In the genomic region with DNA sequence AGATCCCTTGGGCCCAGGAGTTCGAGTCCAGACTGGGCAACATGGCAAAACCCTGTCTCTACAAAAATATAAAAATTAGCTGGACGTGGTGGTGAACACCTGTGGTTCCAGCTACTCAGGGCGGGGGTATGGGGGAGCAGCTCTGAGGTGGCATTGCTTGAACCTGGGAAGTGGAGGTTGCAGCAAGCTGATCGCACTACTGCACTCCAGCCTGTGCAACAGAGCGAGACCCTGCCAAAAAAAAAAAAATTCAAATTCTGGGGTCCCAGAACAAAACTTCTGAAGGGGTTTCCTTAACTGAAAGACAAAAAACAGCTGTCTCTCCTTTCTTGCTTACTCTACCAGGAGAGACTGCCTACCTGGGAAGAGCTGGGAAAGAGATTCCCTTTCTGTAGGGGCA, we compare ENCODE assay signal across 12 cellular contexts. TPM values are rescaled to one million over a fixed set of nuclear protein-coding genes. Genes with fewer than 3 reads are reported as not detected.
A peak's percentile ranks its signal among the peaks of the same experiment; 100 is the strongest.
DNase-seq lines count a peak whose midpoint lies in the region; ATAC-seq, FAIRE-seq and TF ChIP-seq lines count a peak whose summit lies in the region.
"Had no signal": no experiment of that assay in that cellular context is flagged by ENCODE, and none has a peak within 500 bp of the region (broad histone marks: within the 10 kb centered on the region; RNA-seq: fewer than 3 reads in every experiment).

No MANE protein-coding gene starts in this region.

- in situ Hi-C loops in GM23248 (cut with MboI), result no loop called here

- H3K4me3 ChIP-seq in GM23248 (peak overlapping the region; percentile 56; the same call in 1 of the 2 replicates), astrocyte (ENCODE audit: insufficient read depth, low read depth, low read length) (no peak overlapping the region), spleen (peak overlapping the region in 1 of 8 donors; percentile 33)

- H3K9me3 ChIP-seq in GM23248 (ENCODE audit: low read depth) (no peaks in the 10 kb centered on the region), astrocyte (ENCODE audit: insufficient read depth, low read depth, low read length) (no peaks in the 10 kb centered on the region), spleen (no peaks in the 10 kb centered on the region)

- H3K27me3 Mint-ChIP-seq in astrocyte (ENCODE audit: low read depth, unreplicated experiment) (no peaks in the 10 kb centered on the region), memory B cell (no peaks in the 10 kb centered on the region)

- WGBS in GM23248 (ENCODE audit: low coverage in 1 of 2, low lambda C conversion rate in 2 of 2, missing lambda C conversion rate in 2 of 2), 2 experiments, result 84% methylated on average over 5 of the region's 5 CpGs
- 75 to 84% (median 80%) methylated on average over 5 of the region's 5 CpGs for WGBS in spleen, 5 donors

- H3K4me3 Mint-ChIP-seq in astrocyte (ENCODE audit: unreplicated experiment) (no peak overlapping the region), memory B cell (peak overlapping the region; percentile 62)
- H3K4me3 Mint-ChIP-seq: activated T-helper 1 cell treated with anti-CD3 and anti-CD28 coated beads, Interleukin-12 subunit alpha, Interleukin-12 subunit beta, Interleukin-2, Interleukin-4 antibody, amounts not matched to agents 30 ng/mL and 10 ng/mL and 1 ng/mL, durations not matched to agents 14 hours and 24 hours and 36 hours had no signal

- H3K4me2 ChIP-seq in GM23248 (ENCODE audit: unreplicated experiment) (peak overlapping the region; percentile 81), astrocyte (ENCODE audit: low read length) (peak overlapping the region; percentile 60)

- H3K36me3 ChIP-seq in GM23248 (ENCODE audit: low read depth) (peaks cover 6% of the 10 kb centered on the region; the same call in 1 of the 2 replicates), astrocyte (ENCODE audit: insufficient read depth, low read length) (peaks cover 2% of the 10 kb centered on the region), spleen (no peaks in the 10 kb centered on the region)

- peaks cover 100% of the 10 kb centered on the region for H3K79me2 ChIP-seq in GM23248 (ENCODE audit: insufficient read depth)
- peaks cover 99% of the 10 kb centered on the region for H3K79me2 ChIP-seq in astrocyte (ENCODE audit: insufficient read depth, low read length)

- H3K9me2 ChIP-seq in GM23248 (ENCODE audit: insufficient read depth), result no peaks in the 10 kb centered on the region

- peaks cover 57% of the 10 kb centered on the region for H3F3A ChIP-seq in GM23248 (ENCODE audit: insufficient read depth)

- DNase-seq in GM23248 (no peak), astrocyte (ENCODE audit: low read depth) (no peak), memory B cell (ENCODE audit: low spot score in 2 of 2) (no peak), spleen (no peak), substantia nigra (lab: John Stamatoyannopoulos, UW) (no peak), NCI-H2227 (lab: John Stamatoyannopoulos, UW; ENCODE audit: unreplicated experiment) (no peak), hippocampal formation (lab: John Stamatoyannopoulos, UW) (no peak)
- DNase-seq: NCI-H1694, NCI-H524 treated with DMSO at 0.1 percent for 48 hours, RPMI8226 had no signal

- no peak for FAIRE-seq in astrocyte (lab: Jason Lieb, UNC)

- H3K27ac Mint-ChIP-seq in astrocyte (ENCODE audit: unreplicated experiment) (no peak overlapping the region), memory B cell (peak overlapping the region; percentile 62)
- H3K27ac Mint-ChIP-seq: activated T-helper 1 cell treated with anti-CD3 and anti-CD28 coated beads, Interleukin-12 subunit alpha, Interleukin-12 subunit beta, Interleukin-2, Interleukin-4 antibody, amounts not matched to agents 30 ng/mL and 10 ng/mL and 1 ng/mL, durations not matched to agents 14 hours and 24 hours and 36 hours had no signal

- H3K27ac ChIP-seq in GM23248 (peak overlapping the region; percentile 93), astrocyte (ENCODE audit: low read depth, low read length) (peak overlapping the region; percentile 46), spleen (peak overlapping the region in 7 of 8 donors; percentile 58 to 85 (median 71)), substantia nigra (ENCODE audit: low read depth, low read length, poor library complexity, severe bottlenecking) (no peak overlapping the region)

- TF ChIP-seq POLR2A in spleen (IDR thresholded peaks at IDR 0.05) (no peak), GM18505 (IDR thresholded peaks at IDR 0.05; ENCODE audit: borderline replicate concordance, extremely low read depth, insufficient read depth, insufficient read length) (no peak)

- TF ChIP-seq CTCF in astrocyte (IDR thresholded peaks at IDR 0.05; ENCODE audit: insufficient read depth, low read depth, low read length), result no peak
- no peak for TF ChIP-seq CTCF in spleen (IDR thresholded peaks at IDR 0.05 in 8 of 11, conservative IDR thresholded peaks at IDR 0.05 in 3 of 11)

- peaks cover 12% of the 10 kb centered on the region for H3K36me3 Mint-ChIP-seq in astrocyte (ENCODE audit: low read depth, unreplicated experiment)
- peaks cover 9% of the 10 kb centered on the region for H3K36me3 Mint-ChIP-seq in memory B cell

- H3K4me1 Mint-ChIP-seq in astrocyte (ENCODE audit: low read depth, unreplicated experiment), result peaks cover 19% of the 10 kb centered on the region
- peaks cover 27% of the 10 kb centered on the region for H3K4me1 Mint-ChIP-seq in memory B cell

- H3K9ac ChIP-seq in GM23248, result peak overlapping the region; percentile 77
- H3K9ac ChIP-seq in astrocyte (ENCODE audit: low read length), result peak overlapping the region; percentile 6

- ATAC-seq in memory B cell (ENCODE audit: low read depth) (peak; percentile 43), GM18505 (IDR thresholded peaks at IDR 0.05; ENCODE audit: unreplicated experiment) (no peak)

- intact Hi-C loops in spleen (cut with DNase I; ENCODE audit: low total_unique reads), result no loop called here

- no peaks in the 10 kb centered on the region for H3K27me3 ChIP-seq in GM23248 (replicated peaks; ENCODE audit: insufficient read depth)
- no peaks in the 10 kb centered on the region for H3K27me3 ChIP-seq in astrocyte (ENCODE audit: insufficient read depth, low read length)
- no peaks in the 10 kb centered on the region for H3K27me3 ChIP-seq in spleen (replicated peaks in 1 of 7)

- H2AFZ ChIP-seq in GM23248 (no peak overlapping the region), astrocyte (ENCODE audit: low read depth, low read length) (no peak overlapping the region)

- H3K4me1 ChIP-seq in GM23248 (ENCODE audit: insufficient read depth) (peaks cover 67% of the 10 kb centered on the region), astrocyte (ENCODE audit: insufficient read depth, low read length) (peaks cover 22% of the 10 kb centered on the region), spleen (peaks cover 19 to 67% (median 50%) of the 10 kb centered on the region in 6 donors)

- H4K20me1 ChIP-seq in GM23248 (ENCODE audit: insufficient read depth) (no peaks in the 10 kb centered on the region), astrocyte (ENCODE audit: insufficient read depth, low read length) (peaks cover 29% of the 10 kb centered on the region)

- H3K9me3 Mint-ChIP-seq in astrocyte (ENCODE audit: unreplicated experiment), result no peaks in the 10 kb centered on the region
- H3K9me3 Mint-ChIP-seq in memory B cell, result no peaks in the 10 kb centered on the region
- H3K9me3 Mint-ChIP-seq: activated T-helper 1 cell treated with anti-CD3 and anti-CD28 coated beads, Interleukin-12 subunit alpha, Interleukin-12 subunit beta, Interleukin-2, Interleukin-4 antibody, amounts not matched to agents 30 ng/mL and 10 ng/mL and 1 ng/mL, durations not matched to agents 14 hours and 24 hours and 36 hours had no signal

RNA-seq across cellular contexts. Expression of a gene that starts 27.0 kb away (rescaled TPM):
- total RNA-seq in GM23248 (2014; rRNA removed; shearing (Covaris generic)), result 18.5 and 22.4 TPM in 2 replicates
- polyA plus RNA-seq in GM23248 (2016; fragmentation: Nextera tagmentation; extraction: Ambion mirVana) (12.4 and 12.6 TPM in 2 replicates), spleen (1 to 10 TPM; 4.6 to 8.9 (median 6.3) TPM)
- total RNA-seq in astrocyte (17.7 and 24.8 TPM in 2 replicates), spleen (10 to 100 TPM; 15.3 to 19.5 (median 16.9) TPM)
